Comparison of ENCODE assay signal across 9 cellular contexts in the genomic region with DNA sequence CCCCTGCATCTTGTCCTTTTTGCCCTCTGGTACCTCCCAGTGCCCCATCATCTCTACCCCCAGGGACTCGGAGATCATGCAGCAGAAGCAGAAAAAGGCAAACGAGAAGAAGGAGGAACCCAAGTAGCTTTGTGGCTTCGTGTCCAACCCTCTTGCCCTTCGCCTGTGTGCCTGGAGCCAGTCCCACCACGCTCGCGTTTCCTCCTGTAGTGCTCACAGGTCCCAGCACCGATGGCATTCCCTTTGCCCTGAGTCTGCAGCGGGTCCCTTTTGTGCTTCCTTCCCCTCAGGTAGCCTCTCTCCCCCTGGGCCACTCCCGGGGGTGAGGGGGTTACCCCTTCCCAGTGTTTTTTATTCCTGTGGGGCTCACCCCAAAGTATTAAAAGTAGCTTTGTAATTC. TPM values are rescaled to one million over a fixed set of nuclear protein-coding genes. Genes with fewer than 3 reads are reported as not detected.
A peak's percentile ranks its signal among the peaks of the same experiment; 100 is the strongest.
DNase-seq lines count a peak whose midpoint lies in the region; ATAC-seq and TF ChIP-seq lines count a peak whose summit lies in the region.
"Had no signal": no experiment of that assay in that cellular context is flagged by ENCODE, and none has a peak within 500 bp of the region (broad histone marks: within the 10 kb centered on the region; RNA-seq: fewer than 3 reads in every experiment).

No MANE protein-coding gene starts in this region.

- TF ChIP-seq RAD21 in neural cell (conservative IDR thresholded peaks at IDR 0.05): no peak

- CTCF ChIA-PET in BJ (lab: Yijun Ruan, JAX): interaction anchor here (2.8 kb wide), 1 partner anchor 17 kb away, joined by 11 read pairs; a partner anchor contains a TSS

- ATAC-seq in GM21447 (IDR thresholded peaks at IDR 0.05; ENCODE audit: unreplicated experiment) (no peak), HG02642 (IDR thresholded peaks at IDR 0.05; ENCODE audit: poor library complexity, unreplicated experiment) (no peak)

- no peaks in the 10 kb centered on the region for H4K20me1 ChIP-seq in neural cell (ENCODE audit: insufficient read depth)

- peaks cover 35 to 37% of the 10 kb centered on the region in 2 donors for H3K4me1 ChIP-seq in duodenal mucosa (ENCODE audit: control insufficient read depth in 1 of 2, insufficient read depth in 2 of 2, low read length in 2 of 2)

- H3K9me3 ChIP-seq in duodenal mucosa (ENCODE audit: control insufficient read depth in 1 of 2, low read length in 2 of 2): no peaks in the 10 kb centered on the region
- H3K9me3 ChIP-seq in neural cell (ENCODE audit: low read length): no peaks in the 10 kb centered on the region

- TF ChIP-seq EP300 in neural cell (conservative IDR thresholded peaks at IDR 0.05; ENCODE audit: poor library complexity, severe bottlenecking): no peak

- no peak for TF ChIP-seq CTCF in BJ (IDR thresholded peaks at IDR 0.05; ENCODE audit: insufficient read depth, low read depth, low read length)
- no peak for TF ChIP-seq CTCF in NB4 (IDR thresholded peaks at IDR 0.05; ENCODE audit: low read depth, low read length)
- TF ChIP-seq CTCF in neural cell (IDR thresholded peaks at IDR 0.05; ENCODE audit: poor library complexity, severe bottlenecking): no peak

- peaks cover 13% of the 10 kb centered on the region for H3K79me2 ChIP-seq in neural cell (replicated peaks; ENCODE audit: insufficient read depth, low read length)

- H3K9ac ChIP-seq in duodenal mucosa (ENCODE audit: low read depth in 1 of 2, low read length in 2 of 2): peak overlapping the region; percentile 100
- H3K9ac ChIP-seq in neural cell (ENCODE audit: low read length): peak overlapping the region; percentile 99

- H3K4me2 ChIP-seq in neural cell (ENCODE audit: low read length): peak overlapping the region; percentile 91

- H3K27me3 ChIP-seq in BJ (ENCODE audit: control insufficient read depth, insufficient read depth, low read length): no peaks in the 10 kb centered on the region
- no peaks in the 10 kb centered on the region for H3K27me3 ChIP-seq in duodenal mucosa (ENCODE audit: control insufficient read depth in 1 of 2, insufficient read depth in 2 of 2, low read length in 2 of 2)
- no peaks in the 10 kb centered on the region for H3K27me3 ChIP-seq in neural cell (ENCODE audit: insufficient read depth, low read depth, low read length)

- no peak overlapping the region for H2AFZ ChIP-seq in neural cell (ENCODE audit: low read depth, low read length)

- H3K4me3 ChIP-seq in BJ (ENCODE audit: low read depth, low read length): peak overlapping the region; percentile 89
- peak overlapping the region; percentile 95 for H3K4me3 ChIP-seq in NB4 (ENCODE audit: low read depth, low read length)
- peak overlapping the region; percentile 99 for H3K4me3 ChIP-seq in duodenal mucosa (ENCODE audit: low read depth in 1 of 2, low read length in 2 of 2)
- H3K4me3 ChIP-seq in neural cell (ENCODE audit: low read length): peak overlapping the region; percentile 96

- no peaks in the 10 kb centered on the region for H3K9me2 ChIP-seq in neural cell (ENCODE audit: insufficient read depth, low read length)

- H3K27ac ChIP-seq in duodenal mucosa (ENCODE audit: low read depth, low read length) (peak overlapping the region; percentile 99), neural cell (ENCODE audit: low read length) (no peak overlapping the region)

- H3K36me3 ChIP-seq in BJ (ENCODE audit: control insufficient read depth, insufficient read depth, low read length) (peaks cover 23% of the 10 kb centered on the region), duodenal mucosa (ENCODE audit: control insufficient read depth in 1 of 2, insufficient read depth in 2 of 2, low read length in 2 of 2) (peaks cover 24 to 37% of the 10 kb centered on the region in 2 donors), neural cell (ENCODE audit: insufficient read depth, low read length) (peaks cover 10% of the 10 kb centered on the region)

- POLR2A ChIA-PET in BJ (lab: Charles Lee): no interaction called here

- TF ChIP-seq POLR2A in NB4 (IDR thresholded peaks at IDR 0.05; ENCODE audit: extremely low read depth, insufficient read length): no peak

- H3F3A ChIP-seq in neural cell (ENCODE audit: insufficient read depth, low read length, poor library complexity, severe bottlenecking): no peaks in the 10 kb centered on the region

- DNase-seq in BJ (ENCODE audit: low read depth) (no peak), NB4 (ENCODE audit: low read depth) (no peak), DMS114 treated with DMSO at 0.1 percent for 48 hours (lab: John Stamatoyannopoulos, UW; ENCODE audit: unreplicated experiment) (no peak), NCI-H345 treated with DMSO at 0.1 percent for 48 hours (lab: John Stamatoyannopoulos, UW; ENCODE audit: unreplicated experiment) (no peak)
- DNase-seq: NCI-H1436 had no signal

TF ChIP-seq in neural cell, 6 proteins besides CTCF, POLR2A, EP300 and RAD21:
- no peak for TF ChIP-seq POLR2AphosphoS5 (IDR thresholded peaks at IDR 0.05)
- TF ChIP-seq TAF1 (IDR thresholded peaks at IDR 0.05; ENCODE audit: low read depth): no peak
- TF ChIP-seq SMC3 (conservative IDR thresholded peaks at IDR 0.05; ENCODE audit: poor library complexity): no peak
- TF ChIP-seq EZH2 (IDR thresholded peaks at IDR 0.05; ENCODE audit: borderline replicate concordance, insufficient read depth, low read length, poor library complexity, severe bottlenecking): no peak
- TF ChIP-seq MXI1 (conservative IDR thresholded peaks at IDR 0.05; ENCODE audit: poor library complexity, severe bottlenecking): no peak
- TF ChIP-seq, protein P1, sequence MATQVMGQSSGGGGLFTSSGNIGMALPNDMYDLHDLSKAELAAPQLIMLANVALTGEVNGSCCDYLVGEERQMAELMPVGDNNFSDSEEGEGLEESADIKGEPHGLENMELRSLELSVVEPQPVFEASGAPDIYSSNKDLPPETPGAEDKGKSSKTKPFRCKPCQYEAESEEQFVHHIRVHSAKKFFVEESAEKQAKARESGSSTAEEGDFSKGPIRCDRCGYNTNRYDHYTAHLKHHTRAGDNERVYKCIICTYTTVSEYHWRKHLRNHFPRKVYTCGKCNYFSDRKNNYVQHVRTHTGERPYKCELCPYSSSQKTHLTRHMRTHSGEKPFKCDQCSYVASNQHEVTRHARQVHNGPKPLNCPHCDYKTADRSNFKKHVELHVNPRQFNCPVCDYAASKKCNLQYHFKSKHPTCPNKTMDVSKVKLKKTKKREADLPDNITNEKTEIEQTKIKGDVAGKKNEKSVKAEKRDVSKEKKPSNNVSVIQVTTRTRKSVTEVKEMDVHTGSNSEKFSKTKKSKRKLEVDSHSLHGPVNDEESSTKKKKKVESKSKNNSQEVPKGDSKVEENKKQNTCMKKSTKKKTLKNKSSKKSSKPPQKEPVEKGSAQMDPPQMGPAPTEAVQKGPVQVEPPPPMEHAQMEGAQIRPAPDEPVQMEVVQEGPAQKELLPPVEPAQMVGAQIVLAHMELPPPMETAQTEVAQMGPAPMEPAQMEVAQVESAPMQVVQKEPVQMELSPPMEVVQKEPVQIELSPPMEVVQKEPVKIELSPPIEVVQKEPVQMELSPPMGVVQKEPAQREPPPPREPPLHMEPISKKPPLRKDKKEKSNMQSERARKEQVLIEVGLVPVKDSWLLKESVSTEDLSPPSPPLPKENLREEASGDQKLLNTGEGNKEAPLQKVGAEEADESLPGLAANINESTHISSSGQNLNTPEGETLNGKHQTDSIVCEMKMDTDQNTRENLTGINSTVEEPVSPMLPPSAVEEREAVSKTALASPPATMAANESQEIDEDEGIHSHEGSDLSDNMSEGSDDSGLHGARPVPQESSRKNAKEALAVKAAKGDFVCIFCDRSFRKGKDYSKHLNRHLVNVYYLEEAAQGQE (IDR thresholded peaks at IDR 0.05; ENCODE audit: borderline replicate concordance): no peak
TF ChIP-seq in neural cell: peak in this region for 0.

RNA-seq across cellular contexts. Expression of a gene that starts 1.5 kb away (rescaled TPM):
- polyA plus RNA-seq in BJ (2011; rRNA removed): 848 and 929 TPM in 2 replicates
- 367 and 640 TPM in 2 replicates for polyA minus RNA-seq in BJ (2011; rRNA and poly(A)+ RNA removed)
- polyA plus RNA-seq in neural cell: 548 and 726 TPM in 2 replicates
- polyA minus RNA-seq in neural cell: 89.9 and 113 TPM in 2 replicates

RNA-seq across cellular contexts. Expression of a gene that starts 6.4 kb away (rescaled TPM):
- polyA plus RNA-seq in BJ (2011; rRNA removed): 0.04 TPM in 1 of 2 replicates, not detected in the other
- not detected in 2 replicates for polyA minus RNA-seq in BJ (2011; rRNA and poly(A)+ RNA removed)
- polyA plus RNA-seq in neural cell: 0.38 and 0.47 TPM in 2 replicates
- polyA minus RNA-seq in neural cell: not detected in 2 replicates

RNA-seq across cellular contexts. Expression of a gene that starts 6.8 kb away (rescaled TPM):
- 3.4 and 7.8 TPM in 2 replicates for polyA plus RNA-seq in BJ (2011; rRNA removed)
- 3.3 and 6.0 TPM in 2 replicates for polyA minus RNA-seq in BJ (2011; rRNA and poly(A)+ RNA removed)
- 4.4 and 5.0 TPM in 2 replicates for polyA plus RNA-seq in neural cell
- polyA minus RNA-seq in neural cell: 9.6 and 11.7 TPM in 2 replicates

RNA-seq across cellular contexts. Expression of a gene that starts 16.9 kb away (rescaled TPM):
- polyA plus RNA-seq in BJ (2011; rRNA removed): 1.2 and 2.0 TPM in 2 replicates
- 2.8 and 3.0 TPM in 2 replicates for polyA minus RNA-seq in BJ (2011; rRNA and poly(A)+ RNA removed)
- polyA plus RNA-seq in neural cell: 2.2 TPM in 1 of 2 replicates, not detected in the other
- not detected in 2 replicates for polyA minus RNA-seq in neural cell

RNA-seq across cellular contexts. Expression of a gene that starts 30.8 kb away (rescaled TPM):
- polyA plus RNA-seq in BJ (2011; rRNA removed) (13.1 and 23.4 TPM in 2 replicates), neural cell (35.8 and 37.7 TPM in 2 replicates)
- 9.9 and 10.3 TPM in 2 replicates for polyA minus RNA-seq in BJ (2011; rRNA and poly(A)+ RNA removed)
- polyA minus RNA-seq in neural cell: 31.7 and 39.4 TPM in 2 replicates
